ENCODE assay signal across 14 cellular contexts in the genomic region with DNA sequence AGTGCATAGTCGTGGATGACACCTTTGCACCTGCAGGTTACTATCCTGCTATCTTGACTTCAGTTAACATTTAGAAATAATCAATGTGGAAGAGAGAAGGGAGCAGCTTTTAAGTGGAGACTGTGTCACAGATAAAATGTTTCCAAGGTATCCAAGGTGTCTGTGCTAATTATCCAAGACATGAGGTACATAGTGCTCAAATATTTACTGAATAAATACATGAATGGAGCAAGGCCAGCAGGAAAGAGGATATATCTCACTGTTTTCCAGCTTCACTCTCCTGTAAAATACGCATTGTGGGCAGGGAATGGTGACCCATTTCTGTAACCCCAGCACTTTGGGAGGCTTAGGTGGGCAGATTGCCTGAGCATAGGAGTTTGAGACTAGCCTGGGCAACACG.
"Had no signal": no experiment of that assay in that cellular context is flagged by ENCODE, and none has a peak within 500 bp of the region (broad histone marks: within the 10 kb centered on the region; RNA-seq: fewer than 3 reads in every experiment).

No MANE protein-coding gene starts in this region.

- DNase-seq: dermis blood vessel endothelial cell; esophagus squamous epithelium; foreskin fibroblast; immature natural killer cell; kidney; left cardiac atrium; mammary epithelial cell; nucleus accumbens; ovary; right cardiac atrium; stimulated activated CD4-positive, alpha-beta T cell treated with anti-CD3 and anti-CD28 coated beads, Interleukin-2, amount 100 ng/mL, for 48 hours; stimulated activated naive CD4-positive, alpha-beta T cell treated with Interleukin-2 at 50 U/mL for 16 hours had no signal

- ATAC-seq: gastroesophageal sphincter; left cardiac atrium; natural killer cell treated with Interleukin-12 subunit alpha and Interleukin-12 subunit beta and Interleukin-15 and Interleukin-18, amount 100 ng/mL, for 72 hours; right cardiac atrium had no signal
